8 cellular contexts compared by ENCODE assay signal in the genomic region with DNA sequence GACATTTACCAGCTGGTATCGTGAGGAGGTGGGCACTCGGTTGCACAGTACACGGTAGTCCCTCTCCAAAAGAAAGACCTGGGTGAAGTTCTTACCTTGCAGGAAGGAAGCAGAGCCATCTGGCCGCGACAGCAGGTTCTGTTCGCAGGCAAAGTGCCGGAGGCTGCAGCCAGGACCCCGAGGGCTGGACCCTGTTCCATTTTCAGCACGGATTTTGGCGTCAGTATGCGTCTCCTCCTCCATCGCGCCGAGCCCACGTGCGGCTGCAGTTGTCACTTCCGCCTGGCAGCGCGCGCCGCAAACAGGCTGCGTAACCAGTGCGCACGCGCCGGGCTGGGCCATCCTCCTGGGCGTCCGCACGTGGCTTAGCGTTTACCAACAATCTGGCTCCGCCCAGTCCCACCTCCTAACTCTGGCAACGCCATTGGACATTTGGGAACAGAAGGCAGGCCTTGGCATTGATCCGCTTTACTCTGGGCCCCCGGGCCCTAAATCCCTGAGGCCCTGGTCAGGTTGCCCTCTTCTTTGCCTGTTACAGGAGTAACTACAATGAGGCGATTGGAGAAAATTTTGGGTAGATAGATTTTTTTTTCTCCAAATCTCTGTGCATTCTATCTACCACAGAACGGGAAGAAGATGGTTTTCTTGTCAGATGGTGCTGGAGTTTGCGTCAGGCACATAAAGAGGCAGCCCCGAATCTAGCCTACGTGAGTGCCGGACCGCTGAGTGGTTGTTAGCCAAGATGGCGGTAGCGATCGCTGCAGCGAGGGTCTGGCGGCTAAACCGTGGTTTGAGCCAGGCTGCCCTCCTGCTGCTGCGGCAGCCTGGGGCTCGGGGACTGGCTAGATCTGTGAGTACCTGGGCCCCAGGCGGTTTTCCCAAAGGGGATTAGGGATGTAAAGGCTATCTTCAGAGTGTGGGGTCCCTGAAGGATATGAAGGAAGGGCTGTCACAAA. TPM values are rescaled to one million over a fixed set of nuclear protein-coding genes. Genes with fewer than 3 reads are reported as not detected.
DNase-seq lines count a peak whose midpoint lies in the region; ATAC-seq, FAIRE-seq and TF ChIP-seq lines count a peak whose summit lies in the region.

A gene (plus strand): TSS at position 733 of the 956 bp plus-strand sequence. CDS start 10 bp downstream, at position 743.
A gene (minus strand): TSS at position 274 of the 956 bp plus-strand sequence. CDS start 31 bp downstream, at position 243.

- H3K4me3 Mint-ChIP-seq in chondrocyte (ENCODE audit: unreplicated experiment) = peak within 1 kb of the TSS; percentile 98

- H3K27me3 Mint-ChIP-seq in chondrocyte (ENCODE audit: low read depth) = no peaks in the 10 kb centered on the region

- dilution Hi-C loops in keratinocyte (cut with MboI; ENCODE audit: extremely low pct_ligation_motif_present, low sequenced_read_pairs) = no loop called here

- peak; percentile 68 for TF ChIP-seq POLR2A in GM19193 (IDR thresholded peaks at IDR 0.05; ENCODE audit: extremely low read depth, insufficient read depth, insufficient read length)

- peak; percentile 85 for FAIRE-seq in keratinocyte (lab: Jason Lieb, UNC)

- H3K36me3 Mint-ChIP-seq in chondrocyte (ENCODE audit: low read depth) = no peaks in the 10 kb centered on the region

- no peaks in the 10 kb centered on the region for H3K9me3 ChIP-seq in keratinocyte (ENCODE audit: control insufficient read depth, low read depth, low read length)

- H3K9me1 ChIP-seq in keratinocyte (ENCODE audit: control insufficient read depth, extremely low read depth, insufficient read depth, low read length) = no peaks in the 10 kb centered on the region

- peak within 1 kb of the TSS; percentile 99 for H3K27ac Mint-ChIP-seq in chondrocyte (ENCODE audit: unreplicated experiment)

- no peaks in the 10 kb centered on the region for H4K20me1 ChIP-seq in keratinocyte (ENCODE audit: control insufficient read depth, extremely low read depth, insufficient read depth, low read length)

- H3K4me3 ChIP-seq in keratinocyte (ENCODE audit: control insufficient read depth in 2 of 3, extremely low read depth in 1 of 3, insufficient read depth in 2 of 3, low read depth in 1 of 3, low read length in 3 of 3) = peak within 1 kb of the TSS; percentile 82 to 100 (median 100)

- peaks cover 35% of the 10 kb centered on the region for H3K4me1 Mint-ChIP-seq in chondrocyte (ENCODE audit: low read depth)

- no peaks in the 10 kb centered on the region for H3K27me3 ChIP-seq in keratinocyte (ENCODE audit: control insufficient read depth, extremely low read depth, insufficient read depth, low read length)

- peaks cover 13% of the 10 kb centered on the region for H3K4me1 ChIP-seq in keratinocyte (ENCODE audit: control insufficient read depth, extremely low read depth, insufficient read depth, low read length)

- peak within 1 kb of the TSS; percentile 99 for H3K9ac ChIP-seq in keratinocyte (ENCODE audit: control insufficient read depth, extremely low read depth, insufficient read depth, low read length)

- peak; percentile 88 for ATAC-seq in HG03439 (IDR thresholded peaks at IDR 0.05; ENCODE audit: unreplicated experiment)

- H3K36me3 ChIP-seq in keratinocyte (ENCODE audit: control insufficient read depth in 2 of 2, extremely low read depth in 1 of 2, insufficient read depth in 2 of 2, low read length in 2 of 2) = no peaks in the 10 kb centered on the region

- H3K4me2 ChIP-seq in keratinocyte (ENCODE audit: control insufficient read depth, extremely low read depth, insufficient read depth, low read depth, low read length) = peak within 1 kb of the TSS; percentile 100

- H3K27ac ChIP-seq in keratinocyte (ENCODE audit: control insufficient read depth, insufficient read depth, low read length) = peak within 1 kb of the TSS; percentile 100

- H3K79me2 ChIP-seq in keratinocyte (ENCODE audit: control insufficient read depth, insufficient read depth, low read length) = peaks cover 27% of the 10 kb centered on the region

- peak; percentile 98 to 99 for DNase-seq in AML-193 (lab: John Stamatoyannopoulos, UW)
- peak; percentile 99 for DNase-seq in NCI-H510A treated with DMSO at 0.1 percent for 48 hours (lab: John Stamatoyannopoulos, UW)
- DNase-seq in activated CD4-positive, alpha-beta T cell treated with anti-CD3 and anti-CD28 coated beads for 24 hours (ENCODE audit: low read depth in 2 of 2) = peak; percentile 98
- peak; percentile 99 for DNase-seq in chondrocyte (ENCODE audit: low spot score)
- peak; percentile 96 for DNase-seq in keratinocyte (ENCODE audit: low read depth, low spot score)
- DNase-seq in stimulated activated CD4-positive, alpha-beta T cell treated with anti-CD3 and anti-CD28 coated beads, Interleukin-15, amount 100 ng/mL, for 1 hour (ENCODE audit: low read depth in 1 of 2, low spot score in 1 of 2) = peak; percentile 96 to 98

- TF ChIP-seq CTCF in chondrocyte (IDR thresholded peaks at IDR 0.05) (peak; percentile 12), keratinocyte (optimal IDR thresholded peaks at IDR 0.05 in 1 of 3, IDR thresholded peaks at IDR 0.05 in 1 of 3, conservative IDR thresholded peaks at IDR 0.05 in 1 of 3; ENCODE audit: extremely low read depth in 1 of 3, insufficient read depth in 2 of 3, low read length in 3 of 3) (no peak)

- H3K9me3 Mint-ChIP-seq in chondrocyte (ENCODE audit: low read depth) = no peaks in the 10 kb centered on the region

- peak within 1 kb of the TSS; percentile 97 for H2AFZ ChIP-seq in keratinocyte (ENCODE audit: control insufficient read depth, low read length)

RNA-seq across cellular contexts. Expression of the first gene that starts in this region (rescaled TPM):
- total RNA-seq in chondrocyte = 11.6 to 14.6 TPM (median 14.0 TPM) in 3 replicates
- polyA plus RNA-seq in keratinocyte = 7.5 to 13.3 TPM (median 8.3 TPM) in 3 replicates
- 17.2 TPM for polyA plus RNA-seq in keratinocyte (2011; ENCODE audit: low read depth)
- 4.0 and 10.9 TPM in 2 replicates for polyA plus RNA-seq in keratinocyte (2011; cell fraction: cytosol; rRNA removed)
- polyA plus RNA-seq in keratinocyte (2011; cell fraction: nucleus; rRNA removed) = 8.5 and 12.7 TPM in 2 replicates
- 10.0 and 11.7 TPM in 2 replicates for polyA plus RNA-seq in keratinocyte (2012; ENCODE audit: low replicate concordance)
- polyA minus RNA-seq in keratinocyte = 5.5 to 10.0 TPM (median 7.3 TPM) in 3 replicates
- 24.0 TPM for polyA minus RNA-seq in keratinocyte (2011; cell fraction: cytosol; rRNA and poly(A)+ RNA removed)
- polyA minus RNA-seq in keratinocyte (2011; cell fraction: nucleus; rRNA and poly(A)+ RNA removed) = 6.4 and 8.4 TPM in 2 replicates

RNA-seq across cellular contexts. Expression of the second gene that starts in this region (rescaled TPM):
- total RNA-seq in chondrocyte = 5.5 to 7.6 TPM (median 6.2 TPM) in 3 replicates
- polyA plus RNA-seq in keratinocyte = 12.5 to 18.2 TPM (median 14.7 TPM) in 3 replicates
- polyA plus RNA-seq in keratinocyte (2011; ENCODE audit: low read depth) = 5.2 TPM
- 9.8 and 17.2 TPM in 2 replicates for polyA plus RNA-seq in keratinocyte (2011; cell fraction: cytosol; rRNA removed)
- 8.0 and 9.1 TPM in 2 replicates for polyA plus RNA-seq in keratinocyte (2011; cell fraction: nucleus; rRNA removed)
- polyA plus RNA-seq in keratinocyte (2012; ENCODE audit: low replicate concordance) = 17.8 and 27.7 TPM in 2 replicates
- 3.7 to 11.7 TPM (median 4.7 TPM) in 3 replicates for polyA minus RNA-seq in keratinocyte
- polyA minus RNA-seq in keratinocyte (2011; cell fraction: cytosol; rRNA and poly(A)+ RNA removed) = 15.2 TPM
- polyA minus RNA-seq in keratinocyte (2011; cell fraction: nucleus; rRNA and poly(A)+ RNA removed) = 4.9 and 7.4 TPM in 2 replicates

Comparison
In these comparisons a context has a peak if more than half of its experiments do, and no peak if none do; other contexts are left out.
1. Peak in every context shown above with its lines: DNase-seq, ATAC-seq, H3K4me3 ChIP-seq and H3K27ac ChIP-seq.